In the genomic region with DNA sequence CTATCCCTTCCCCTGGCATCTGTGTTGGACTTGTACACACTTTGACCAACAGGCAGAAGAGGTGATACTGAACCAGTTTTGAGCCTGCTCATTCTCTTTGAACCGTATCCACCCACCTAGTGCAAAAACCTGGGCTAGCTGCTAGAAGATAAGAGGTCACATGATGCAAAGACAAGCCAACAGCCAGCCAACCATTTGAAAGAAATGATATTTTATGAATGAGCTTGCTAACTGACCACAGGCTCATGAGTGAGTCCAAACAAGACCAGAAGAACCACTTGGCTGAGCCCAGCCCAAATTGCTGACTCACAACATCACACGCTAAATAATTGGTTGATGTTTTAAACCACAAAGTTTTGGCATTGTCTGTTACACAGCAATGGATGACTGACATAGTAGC, we compare ENCODE assay signal across 1 cellular context.
TF ChIP-seq lines count a peak whose summit lies in the region.

No MANE protein-coding gene starts in this region.

TF ChIP-seq in K562, 482 proteins besides CTCF, POLR2A, EP300 and RAD21 (continued from another document):
- TF ChIP-seq ZNF277 (CRISPR knock-in tag; IDR thresholded peaks at IDR 0.05; ENCODE audit: borderline replicate concordance) (no peak), ELF1 (tag; IDR thresholded peaks at IDR 0.05) (no peak), MXI1 (IDR thresholded peaks at IDR 0.05; ENCODE audit: low read depth, low read length) (no peak), ZKSCAN1 (IDR thresholded peaks at IDR 0.05; ENCODE audit: low read depth, low read length) (no peak), RBM39 (optimal IDR thresholded peaks at IDR 0.05; ENCODE audit: low read depth, low read length) (no peak), RFX7 (CRISPR knock-in tag; IDR thresholded peaks at IDR 0.05) (no peak), MCM7 (IDR thresholded peaks at IDR 0.05) (no peak), RAD51 (IDR thresholded peaks at IDR 0.05; ENCODE audit: borderline replicate concordance, low read depth) (peak; percentile 74; the same call in 1 of the 2 replicates), SMARCA5 (IDR thresholded peaks at IDR 0.05) (no peak), ETV1 (tag; conservative IDR thresholded peaks at IDR 0.05; ENCODE audit: low read depth) (no peak)
TF ChIP-seq in K562: peak in this region for 21.
